ENCODE assay signal across 9 cellular contexts in genomic region chr3:146065573-146066006, GRCh38.
DNase-seq lines count a peak whose midpoint lies in the region; ATAC-seq, FAIRE-seq and TF ChIP-seq lines count a peak whose summit lies in the region.
"Had no signal": no experiment of that assay in that cellular context is flagged by ENCODE, and none has a peak within 500 bp of the region (broad histone marks: within the 10 kb centered on the region; RNA-seq: fewer than 3 reads in every experiment).

No MANE protein-coding gene starts in this region.

- H3K9me3 ChIP-seq in BE2C = no peaks in the 10 kb centered on the region

- TF ChIP-seq POLR2A in GM12892 (IDR thresholded peaks at IDR 0.05; ENCODE audit: low read depth, low read length) = no peak

- H3K36me3 ChIP-seq in BE2C = no peaks in the 10 kb centered on the region

- no peaks in the 10 kb centered on the region; the same call in 1 of the 2 replicates for H3K27me3 ChIP-seq in BE2C

- peak; percentile 73 for TF ChIP-seq CTCF in BE2C (IDR thresholded peaks at IDR 0.05; ENCODE audit: low read depth, low read length)
- TF ChIP-seq CTCF in GM13976 (IDR thresholded peaks at IDR 0.05; ENCODE audit: borderline replicate concordance, control extremely low read depth, extremely low read depth, insufficient read depth, missing control alignments) = peak; percentile 46

- H3K4me1 ChIP-seq in BE2C = no peaks in the 10 kb centered on the region

- DNase-seq in BE2C (peak; percentile 10), GM13976 (ENCODE audit: low spot score) (no peak), NCI-H345 (lab: John Stamatoyannopoulos, UW) (peak; percentile 35), cerebellar cortex (ENCODE audit: low spot score) (peak; percentile 69), mucosa of gallbladder (ENCODE audit: low spot score) (peak; percentile 21), GM12892 (ENCODE audit: insufficient read length) (no peak)

- H3K4me3 ChIP-seq in BE2C (ENCODE audit: low read depth, low read length) = no peak overlapping the region

- in situ Hi-C loops in GM13976 (cut with MboI; ENCODE audit: low sequenced_read_pairs, unreplicated experiment) = no loop called here

- FAIRE-seq in GM12892 (lab: Jason Lieb, UNC) = no peak

- no peak for ATAC-seq in HG03108 (IDR thresholded peaks at IDR 0.05; ENCODE audit: unreplicated experiment)
- no peak for ATAC-seq in HG02763 (IDR thresholded peaks at IDR 0.05; ENCODE audit: unreplicated experiment)
- ATAC-seq: naive thymus-derived CD8-positive, alpha-beta T cell had no signal

Comparison
In these comparisons a context has a peak if more than half of its experiments do, and no peak if none do; other contexts are left out.
1. DNase-seq: peak in BE2C (single experiment), NCI-H345 (single experiment), cerebellar cortex (single experiment) and mucosa of gallbladder (single experiment); none in GM13976 (single experiment) and GM12892 (single experiment).